ENCODE assay signal across 8 cellular contexts in the genomic region with DNA sequence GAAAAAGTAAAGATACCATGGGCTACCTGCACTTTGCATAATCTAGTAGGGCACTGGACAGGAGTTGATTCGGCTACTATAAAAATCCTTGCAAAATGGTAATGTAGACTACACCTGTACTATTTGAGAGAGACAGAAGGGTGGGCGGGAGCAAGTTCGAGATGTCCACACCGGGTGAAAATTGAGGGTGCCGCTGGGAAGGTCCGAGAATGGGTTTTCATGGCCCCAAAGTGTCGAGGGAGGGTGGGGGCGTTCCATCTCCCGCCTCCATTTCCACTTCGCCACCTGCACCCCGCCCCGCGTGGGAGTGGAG. TPM values are rescaled to one million over a fixed set of nuclear protein-coding genes. Genes with fewer than 3 reads are reported as not detected.
DNase-seq lines count a peak whose midpoint lies in the region; ATAC-seq and TF ChIP-seq lines count a peak whose summit lies in the region.

No MANE protein-coding gene starts in this region.

- peaks cover 11% of the 10 kb centered on the region for H3K36me3 ChIP-seq in neutrophil

- H3K27me3 ChIP-seq in neutrophil, result no peaks in the 10 kb centered on the region

- no peaks in the 10 kb centered on the region for H3K9me3 Mint-ChIP-seq in effector memory CD8-positive, alpha-beta T cell

- peaks cover 16 to 19% of the 10 kb centered on the region in 2 experiments for H3K4me1 ChIP-seq in neutrophil (ENCODE audit: control insufficient read depth in 1 of 2, insufficient read depth in 1 of 2, low read depth in 1 of 2, low read length in 1 of 2)

- peaks cover 5 to 24% of the 10 kb centered on the region in 2 donors for H3K4me1 Mint-ChIP-seq in effector memory CD8-positive, alpha-beta T cell (ENCODE audit: low read depth in 2 of 2)

- H3K27ac ChIP-seq in neutrophil, result peak overlapping the region; percentile 87

- peaks cover 7 to 9% of the 10 kb centered on the region in 2 donors for H3K27me3 Mint-ChIP-seq in effector memory CD8-positive, alpha-beta T cell

- ATAC-seq in effector memory CD8-positive, alpha-beta T cell (replicated peaks), result no peak

- H3K9me3 ChIP-seq in neutrophil, result no peaks in the 10 kb centered on the region

- peaks cover 25% of the 10 kb centered on the region for H3K36me3 Mint-ChIP-seq in effector memory CD8-positive, alpha-beta T cell (ENCODE audit: insufficient read depth)

- H3K27ac Mint-ChIP-seq in effector memory CD8-positive, alpha-beta T cell, result peak overlapping the region; percentile 94 to 97

- H3K4me3 ChIP-seq in neutrophil (ENCODE audit: low read depth in 1 of 2, low read length in 1 of 2), result peak overlapping the region; percentile 81 to 91

- TF ChIP-seq CTCF in neutrophil (IDR thresholded peaks at IDR 0.05), result no peak

- peak overlapping the region; percentile 93 for H3K4me3 Mint-ChIP-seq in effector memory CD8-positive, alpha-beta T cell

- DNase-seq in NCI-H82 (lab: John Stamatoyannopoulos, UW) (peak; percentile 34), NCI-H82 treated with DMSO at 0.1 percent for 48 hours (lab: John Stamatoyannopoulos, UW; ENCODE audit: unreplicated experiment) (no peak), NCI-H2171 treated with DMSO at 0.1 percent for 48 hours (lab: John Stamatoyannopoulos, UW) (peak; percentile 49), DMS53 treated with DMSO at 0.1 percent for 48 hours (lab: John Stamatoyannopoulos, UW; ENCODE audit: unreplicated experiment) (no peak), medulla oblongata (ENCODE audit: extremely low spot score) (no peak), mucosa of gallbladder (ENCODE audit: low spot score) (no peak)
- no peak for DNase-seq in effector memory CD8-positive, alpha-beta T cell

RNA-seq across cellular contexts. Expression of gene SNX6, which starts 0.6 kb away (rescaled TPM):
- 66.7 TPM for total RNA-seq in mucosa of gallbladder

Comparison
In these comparisons a context has a peak if more than half of its experiments do, and no peak if none do; other contexts are left out.
1. DNase-seq: peak in NCI-H82 (single experiment) and NCI-H2171 treated with DMSO at 0.1 percent for 48 hours (single experiment); none in NCI-H82 treated with DMSO at 0.1 percent for 48 hours (single experiment), effector memory CD8-positive, alpha-beta T cell (0 of 3), DMS53 treated with DMSO at 0.1 percent for 48 hours (single experiment), medulla oblongata (single experiment) and mucosa of gallbladder (single experiment).